Comparison of ENCODE assay signal across 17 cellular contexts in genomic region chr13:46012404-46012803, GRCh38.
"Had no signal": no experiment of that assay in that cellular context is flagged by ENCODE, and none has a peak within 500 bp of the region (broad histone marks: within the 10 kb centered on the region; RNA-seq: fewer than 3 reads in every experiment).

No MANE protein-coding gene starts in this region.

- DNase-seq: activated CD4-positive, alpha-beta T cell treated with anti-CD3 and anti-CD28 coated beads, Interleukin-2, amount 10 ng/mL, durations not matched to agents 7 days and 5 days; activated CD8-positive, alpha-beta T cell treated with anti-CD3 and anti-CD28 coated beads, Interleukin-2, amount 10 ng/mL, durations not matched to agents 7 days and 5 days; activated gamma-delta T cell treated with Interleukin-2 at 50 U/mL for 16 hours; aorta; brain microvascular endothelial cell; heart left ventricle; kidney; left lung; nephron progenitor cell; occipital lobe; stimulated activated CD4-positive, alpha-beta T cell treated with anti-CD3 and anti-CD28 coated beads, Interleukin-2, amount 100 ng/mL, for 24 hours; T-cell had no signal

- H3K9me3 ChIP-seq: gastroesophageal sphincter, heart left ventricle, left lung, vagina had no signal

- H3K27ac ChIP-seq: brain microvascular endothelial cell, coronary artery, gastroesophageal sphincter, heart left ventricle, left lung, vagina had no signal

- H3K4me1 ChIP-seq: gastroesophageal sphincter, heart left ventricle, left lung, vagina had no signal

- H3K27me3 ChIP-seq: brain microvascular endothelial cell, gastroesophageal sphincter, heart left ventricle, left lung, vagina had no signal

- H3K4me3 ChIP-seq: coronary artery, gastroesophageal sphincter, heart left ventricle, left lung, vagina had no signal

- ATAC-seq: activated CD8-positive, alpha-beta T cell treated with anti-CD3 and anti-CD28 coated beads, Interleukin-2, amount 10 ng/mL, durations not matched to agents 7 days and 5 days; esophagus mucosa; gastroesophageal sphincter; heart left ventricle; left lung; T-cell; WTC11 had no signal
